ENCODE assay signal across 24 cellular contexts in genomic region chr5:7393921-7394799, GRCh38. TPM values are rescaled to one million over a fixed set of nuclear protein-coding genes. Genes with fewer than 3 reads are reported as not detected.
DNase-seq lines count a peak whose midpoint lies in the region; TF ChIP-seq lines count a peak whose summit lies in the region.
"Had no signal": no experiment of that assay in that cellular context is flagged by ENCODE, and none has a peak within 500 bp of the region (broad histone marks: within the 10 kb centered on the region; RNA-seq: fewer than 3 reads in every experiment).

No MANE protein-coding gene starts in this region.

- H3K9me3 Mint-ChIP-seq in immature natural killer cell (peaks cover 0 to 26% (median 7%) of the 10 kb centered on the region in 6 donors), Calu3 (ENCODE audit: low read depth, unreplicated experiment) (no peaks in the 10 kb centered on the region)
- H3K9me3 Mint-ChIP-seq: activated CD4-positive, alpha-beta T cell treated with anti-CD3 and anti-CD28 coated beads, Interleukin-2, amount 10 ng/mL, durations not matched to agents 24 days and 14 days; activated naive CD4-positive, alpha-beta T cell treated with anti-CD3 and anti-CD28 coated beads for 36 hours had no signal

- intact Hi-C loops in sigmoid colon (cut with DNase I) (loop anchor here (2.0 to 10.0 kb wide), 3 partner anchors 261 to 627 kb away; no protein-coding TSS in a partner anchor), Calu3 (cut with micrococcal nuclease; ENCODE audit: unreplicated experiment) (loop anchor here (5.0 kb wide), 2 partner anchors 132 to 353 kb away; no protein-coding TSS in a partner anchor)

- peaks cover 0 to 5% (median 4%) of the 10 kb centered on the region in 3 donors for H3K36me3 Mint-ChIP-seq in immature natural killer cell
- no peaks in the 10 kb centered on the region for H3K36me3 Mint-ChIP-seq in Calu3 (ENCODE audit: insufficient read depth, unreplicated experiment)

- H3K27me3 ChIP-seq in sigmoid colon, result peaks cover 0 to 3% (median 0%) of the 10 kb centered on the region in 3 donors
- H3K27me3 ChIP-seq: body of pancreas had no signal

- TF ChIP-seq POLR2A in sigmoid colon (IDR thresholded peaks at IDR 0.05), result no peak

- TF ChIP-seq CTCF in sigmoid colon (IDR thresholded peaks at IDR 0.05), result no peak
- no peak for TF ChIP-seq CTCF in Calu3 (IDR thresholded peaks at IDR 0.05; ENCODE audit: unreplicated experiment)

- no peak for TF ChIP-seq EP300 in sigmoid colon (IDR thresholded peaks at IDR 0.05)

- 87 to 89% methylated on average over 14 of the region's 14 CpGs for WGBS in sigmoid colon, 2 donors

- DNase-seq in islet precursor cell, result peak; percentile 58
- no peak for DNase-seq in sigmoid colon
- no peak for DNase-seq in stimulated activated CD4-positive, alpha-beta T cell treated with anti-CD3 and anti-CD28 coated beads, Interleukin-4, amount 100 ng/mL, for 1 hour
- no peak for DNase-seq in immature natural killer cell
- DNase-seq in Calu3, result no peak
- DNase-seq in LoVo (ENCODE audit: low spot score), result no peak
- DNase-seq: activated CD8-positive, alpha-beta memory T cell treated with anti-CD3 and anti-CD28 coated beads, Interleukin-2, amount 50 U/mL, for 48 hours; activated naive CD4-positive, alpha-beta T cell treated with anti-CD3 and anti-CD28 coated beads for 36 hours; body of pancreas; dermis blood vessel endothelial cell; GOT3; kidney glomerular epithelial cell; midbrain; NCI-H1105; NCI-H748 treated with DMSO at 0.1 percent for 48 hours; PC-3; stimulated activated CD4-positive, alpha-beta T cell treated with anti-CD3 and anti-CD28 coated beads, Interleukin-4, amount 100 ng/mL, for 24 hours; thyroid gland had no signal

- peak overlapping the region; percentile 88 for H3K9ac ChIP-seq in ES-I3 (ENCODE audit: low read depth, low read length)
- H3K9ac ChIP-seq: KMS-11 had no signal

- no peak overlapping the region for H3K4me3 Mint-ChIP-seq in immature natural killer cell
- no peak overlapping the region for H3K4me3 Mint-ChIP-seq in Calu3 (ENCODE audit: low read depth, unreplicated experiment)
- H3K4me3 Mint-ChIP-seq: activated CD4-positive, alpha-beta T cell treated with anti-CD3 and anti-CD28 coated beads, Interleukin-2, amount 10 ng/mL, durations not matched to agents 24 days and 14 days; activated naive CD4-positive, alpha-beta T cell treated with anti-CD3 and anti-CD28 coated beads for 36 hours had no signal

- peaks cover 5 to 9% (median 6%) of the 10 kb centered on the region in 3 donors for H3K27me3 Mint-ChIP-seq in immature natural killer cell (ENCODE audit: low read depth in 3 of 3)
- peaks cover 30% of the 10 kb centered on the region for H3K27me3 Mint-ChIP-seq in Calu3 (ENCODE audit: unreplicated experiment)

- CTCF ChIA-PET in Calu3 (lab: Charles Lee), result no interaction called here

- peaks cover 38% of the 10 kb centered on the region for H3K4me1 ChIP-seq in ES-I3 (ENCODE audit: insufficient read depth, low read length)
- H3K4me1 ChIP-seq in sigmoid colon, result peaks cover 0 to 18% (median 11%) of the 10 kb centered on the region in 4 donors

- no peaks in the 10 kb centered on the region for H3K4me1 Mint-ChIP-seq in immature natural killer cell
- H3K4me1 Mint-ChIP-seq in Calu3 (ENCODE audit: low read depth, unreplicated experiment), result no peaks in the 10 kb centered on the region

- no peak overlapping the region for H3K27ac Mint-ChIP-seq in immature natural killer cell
- no peak overlapping the region for H3K27ac Mint-ChIP-seq in Calu3 (ENCODE audit: unreplicated experiment)
- H3K27ac Mint-ChIP-seq: activated CD4-positive, alpha-beta T cell treated with anti-CD3 and anti-CD28 coated beads, Interleukin-2, amount 10 ng/mL, durations not matched to agents 24 days and 14 days; activated naive CD4-positive, alpha-beta T cell treated with anti-CD3 and anti-CD28 coated beads for 36 hours had no signal

- H3K9me3 ChIP-seq in ES-I3 (ENCODE audit: control insufficient read depth, insufficient read depth, low read length), result no peaks in the 10 kb centered on the region
- no peaks in the 10 kb centered on the region for H3K9me3 ChIP-seq in sigmoid colon
- H3K9me3 ChIP-seq: body of pancreas, thyroid gland had no signal

- no peaks in the 10 kb centered on the region for H3K36me3 ChIP-seq in ES-I3 (ENCODE audit: insufficient read depth, low read length)
- no peaks in the 10 kb centered on the region for H3K36me3 ChIP-seq in sigmoid colon
- H3K36me3 ChIP-seq: thyroid gland had no signal

- H3K27ac ChIP-seq in angular gyrus (ENCODE audit: low read depth, low read length) (peak overlapping the region; percentile 36), sigmoid colon (peak overlapping the region; percentile 57 to 79 (median 73))
- H3K27ac ChIP-seq: body of pancreas, C4-2B, HL-60, KMS-11, thyroid gland had no signal

- no TSS peak for BruUV-seq in Calu3 (replicated peaks; lab: Mats Ljungman, UMichigan)

- no peak overlapping the region for H3K4me3 ChIP-seq in sigmoid colon
- H3K4me3 ChIP-seq: body of pancreas, thyroid gland had no signal

RNA-seq across cellular contexts. Expression of gene ADCY2, which starts 1.8 kb away (rescaled TPM):
- total RNA-seq in sigmoid colon, result 1 to 10 TPM; 4.3 to 9.5 (median 5.1) TPM
- polyA plus RNA-seq in sigmoid colon, result 1 to 10 TPM in 1 of 3 donors, under 1 TPM in 2; 0.69 to 7.2 (median 0.90) TPM
- not detected for polyA plus RNA-seq in immature natural killer cell
- total RNA-seq in Calu3 (2022), result not detected in 2 replicates
- total RNA-seq: activated CD4-positive, alpha-beta T cell treated with anti-CD3 and anti-CD28 coated beads, Interleukin-2, amount 10 ng/mL, durations not matched to agents 24 days and 14 days; activated naive CD4-positive, alpha-beta T cell treated with anti-CD3 and anti-CD28 coated beads for 36 hours; dermis blood vessel endothelial cell; PC-3 had no signal
